In the genomic region with DNA sequence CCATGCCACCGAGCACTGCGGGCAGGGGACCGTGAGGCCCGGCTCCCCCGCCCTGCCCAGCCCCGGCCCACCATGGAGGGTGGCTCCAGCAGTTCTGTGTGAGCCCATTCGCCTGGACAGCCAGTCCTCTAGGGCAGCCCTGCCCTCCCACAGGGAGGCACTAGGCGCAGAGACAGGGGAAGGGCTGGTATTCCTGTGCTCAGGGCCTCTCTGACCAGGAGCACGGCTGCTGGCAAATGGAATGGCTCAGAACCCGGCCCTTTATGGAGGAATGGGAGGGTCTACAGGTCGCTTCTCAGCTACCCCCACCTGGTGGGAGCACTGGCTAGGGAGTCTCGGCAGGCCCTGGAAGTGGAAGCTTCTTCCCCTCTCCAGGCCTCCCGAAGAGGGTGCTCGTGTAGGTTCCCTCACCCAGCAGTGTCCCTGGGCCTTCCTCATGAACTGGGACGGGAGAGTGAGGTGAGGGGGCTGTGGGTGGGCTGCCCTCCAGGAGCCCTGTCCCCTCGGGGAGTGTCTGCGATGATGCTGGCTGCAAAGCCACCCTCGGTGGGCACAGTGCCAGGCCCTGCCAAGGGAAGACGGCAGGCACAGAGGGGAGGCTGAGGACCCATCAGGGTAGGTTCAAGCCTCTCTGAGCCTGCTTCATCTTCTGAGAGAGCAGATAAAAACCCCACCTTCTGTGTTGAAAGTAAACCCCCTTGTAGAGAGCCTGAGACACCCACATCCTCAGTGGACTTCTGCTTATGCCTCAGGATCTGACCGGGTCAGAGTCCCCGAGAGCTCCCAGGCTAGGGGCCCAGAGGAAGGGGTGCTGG, we compare ENCODE assay signal across 9 cellular contexts. TPM values are rescaled to one million over a fixed set of nuclear protein-coding genes. Genes with fewer than 3 reads are reported as not detected.
DNase-seq lines count a peak whose midpoint lies in the region; ATAC-seq, FAIRE-seq and TF ChIP-seq lines count a peak whose summit lies in the region.
"Had no signal": no experiment of that assay in that cellular context is flagged by ENCODE, and none has a peak within 500 bp of the region (broad histone marks: within the 10 kb centered on the region; RNA-seq: fewer than 3 reads in every experiment).

No MANE protein-coding gene starts in this region.

- peaks cover 13% of the 10 kb centered on the region for H3K4me1 Mint-ChIP-seq in activated CD8-positive, alpha-beta T cell treated with anti-CD3 and anti-CD28 coated beads for 36 hours (ENCODE audit: low read depth)

- no peak for TF ChIP-seq CTCF in GM12875 (IDR thresholded peaks at IDR 0.05; ENCODE audit: borderline replicate concordance, insufficient read depth, low read depth, low read length)
- no peak for TF ChIP-seq CTCF in activated CD8-positive, alpha-beta T cell treated with anti-CD3 and anti-CD28 coated beads for 36 hours (IDR thresholded peaks at IDR 0.05)
- no peak for TF ChIP-seq CTCF in keratinocyte (optimal IDR thresholded peaks at IDR 0.05 in 1 of 3, IDR thresholded peaks at IDR 0.05 in 1 of 3, conservative IDR thresholded peaks at IDR 0.05 in 1 of 3; ENCODE audit: extremely low read depth in 1 of 3, insufficient read depth in 2 of 3, low read length in 3 of 3)

- peaks cover 30% of the 10 kb centered on the region for H3K36me3 ChIP-seq in BLaER1
- H3K36me3 ChIP-seq in keratinocyte (ENCODE audit: control insufficient read depth in 2 of 2, extremely low read depth in 1 of 2, insufficient read depth in 2 of 2, low read length in 2 of 2): no peaks in the 10 kb centered on the region

- POLR2A ChIA-PET in activated CD8-positive, alpha-beta T cell treated with anti-CD3 and anti-CD28 coated beads for 36 hours (lab: Charles Lee): interaction anchor here (3.9 kb wide), 1 partner anchor 25 kb away, joined by 17 read pairs; no protein-coding TSS in a partner anchor

- DNase-seq in activated CD8-positive, alpha-beta T cell treated with anti-CD3 and anti-CD28 coated beads for 36 hours: no peak
- DNase-seq in keratinocyte (ENCODE audit: low read depth, low spot score) (no peak), NCI-H748 treated with DMSO at 0.1 percent for 48 hours (lab: John Stamatoyannopoulos, UW) (no peak), KG1 (lab: John Stamatoyannopoulos, UW) (no peak), dedifferentiated amniotic fluid mesenchymal stem cell (ENCODE audit: extremely low spot score) (no peak), H4 (ENCODE audit: low spot score) (no peak)
- DNase-seq: GF-D8 had no signal

- H3K27ac Mint-ChIP-seq in activated CD8-positive, alpha-beta T cell treated with anti-CD3 and anti-CD28 coated beads for 36 hours: no peak overlapping the region

- H3K9me1 ChIP-seq in keratinocyte (ENCODE audit: control insufficient read depth, extremely low read depth, insufficient read depth, low read length): no peaks in the 10 kb centered on the region

- H3K36me3 Mint-ChIP-seq in activated CD8-positive, alpha-beta T cell treated with anti-CD3 and anti-CD28 coated beads for 36 hours (ENCODE audit: low read depth): no peaks in the 10 kb centered on the region

- peak overlapping the region; percentile 89 for H3K9ac ChIP-seq in BLaER1
- H3K9ac ChIP-seq in keratinocyte (ENCODE audit: control insufficient read depth, extremely low read depth, insufficient read depth, low read length): no peak overlapping the region

- H3K9me3 ChIP-seq in BLaER1 (no peaks in the 10 kb centered on the region), keratinocyte (ENCODE audit: control insufficient read depth, low read depth, low read length) (no peaks in the 10 kb centered on the region)

- no peaks in the 10 kb centered on the region for H3K9me3 Mint-ChIP-seq in activated CD8-positive, alpha-beta T cell treated with anti-CD3 and anti-CD28 coated beads for 36 hours

- intact Hi-C loops in activated CD8-positive, alpha-beta T cell treated with anti-CD3 and anti-CD28 coated beads for 36 hours (cut with micrococcal nuclease): no loop called here

- CTCF ChIA-PET in activated CD8-positive, alpha-beta T cell treated with anti-CD3 and anti-CD28 coated beads for 36 hours (lab: Charles Lee): interaction anchor here (0.5 to 4.5 kb wide), 8 partner anchors 9 to 50 kb away, joined by 3 to 50 read pairs (median 6); no protein-coding TSS in a partner anchor

- peaks cover 47% of the 10 kb centered on the region for H4K20me1 ChIP-seq in BLaER1
- H4K20me1 ChIP-seq in keratinocyte (ENCODE audit: control insufficient read depth, extremely low read depth, insufficient read depth, low read length): no peaks in the 10 kb centered on the region

- H3K27me3 Mint-ChIP-seq in activated CD8-positive, alpha-beta T cell treated with anti-CD3 and anti-CD28 coated beads for 36 hours: peaks cover 18% of the 10 kb centered on the region

- dilution Hi-C loops in keratinocyte (cut with MboI; ENCODE audit: extremely low pct_ligation_motif_present, low sequenced_read_pairs): no loop called here

- H3K4me3 Mint-ChIP-seq in activated CD8-positive, alpha-beta T cell treated with anti-CD3 and anti-CD28 coated beads for 36 hours: peak overlapping the region; percentile 73

- H3K4me1 ChIP-seq in BLaER1: peaks cover 74% of the 10 kb centered on the region
- peaks cover 18% of the 10 kb centered on the region for H3K4me1 ChIP-seq in keratinocyte (ENCODE audit: control insufficient read depth, extremely low read depth, insufficient read depth, low read length)

- H3K4me2 ChIP-seq in BLaER1 (peak overlapping the region; percentile 87), keratinocyte (ENCODE audit: control insufficient read depth, extremely low read depth, insufficient read depth, low read depth, low read length) (peak overlapping the region; percentile 57)

- H3K4me3 ChIP-seq in BLaER1 (peak overlapping the region; percentile 89), GM12875 (ENCODE audit: low read depth, low read length) (peak overlapping the region; percentile 89), keratinocyte (ENCODE audit: control insufficient read depth in 2 of 3, extremely low read depth in 1 of 3, insufficient read depth in 2 of 3, low read depth in 1 of 3, low read length in 3 of 3) (peak overlapping the region; percentile 20 to 62 (median 49))

- no peak overlapping the region for H2AFZ ChIP-seq in keratinocyte (ENCODE audit: control insufficient read depth, low read length)

- no peak for ATAC-seq in activated CD8-positive, alpha-beta T cell treated with anti-CD3 and anti-CD28 coated beads for 36 hours

- H3K27me3 ChIP-seq in BLaER1 (no peaks in the 10 kb centered on the region), keratinocyte (ENCODE audit: control insufficient read depth, extremely low read depth, insufficient read depth, low read length) (no peaks in the 10 kb centered on the region)

- FAIRE-seq in keratinocyte (lab: Jason Lieb, UNC): no peak

- peak overlapping the region; percentile 84 for H3K27ac ChIP-seq in BLaER1
- no peak overlapping the region for H3K27ac ChIP-seq in keratinocyte (ENCODE audit: control insufficient read depth, insufficient read depth, low read length)

- no peaks in the 10 kb centered on the region for H3K79me2 ChIP-seq in keratinocyte (ENCODE audit: control insufficient read depth, insufficient read depth, low read length)

RNA-seq across cellular contexts. Expression of a gene that starts 1.5 kb away (rescaled TPM):
- total RNA-seq in activated CD8-positive, alpha-beta T cell treated with anti-CD3 and anti-CD28 coated beads for 36 hours: 1 to 10 TPM; 3.4 to 3.5 TPM
- 6.0 to 10.7 TPM (median 8.1 TPM) in 3 replicates for polyA plus RNA-seq in keratinocyte
- polyA plus RNA-seq in keratinocyte (2011; ENCODE audit: low read depth): 0.71 TPM
- polyA plus RNA-seq in keratinocyte (2011; cell fraction: cytosol; rRNA removed): 3.9 and 6.4 TPM in 2 replicates
- polyA plus RNA-seq in keratinocyte (2011; cell fraction: nucleus; rRNA removed): 20.5 and 24.9 TPM in 2 replicates
- polyA plus RNA-seq in keratinocyte (2012; ENCODE audit: low replicate concordance): 1.1 and 12.4 TPM in 2 replicates
- 5.4 to 15.2 TPM (median 5.5 TPM) in 3 replicates for polyA minus RNA-seq in keratinocyte
- 14.6 TPM for polyA minus RNA-seq in keratinocyte (2011; cell fraction: cytosol; rRNA and poly(A)+ RNA removed)
- 25.5 and 33.5 TPM in 2 replicates for polyA minus RNA-seq in keratinocyte (2011; cell fraction: nucleus; rRNA and poly(A)+ RNA removed)
- 4.9 and 7.0 TPM in 2 replicates for total RNA-seq in H4 (2014; rRNA removed; shearing (Covaris generic))

RNA-seq across cellular contexts. Expression of a gene that starts 59.5 kb away (rescaled TPM):
- total RNA-seq in activated CD8-positive, alpha-beta T cell treated with anti-CD3 and anti-CD28 coated beads for 36 hours: under 1 TPM; 0.27 to 0.76 TPM
- polyA plus RNA-seq in keratinocyte: 1.4 to 2.1 TPM (median 1.5 TPM) in 3 replicates
- polyA plus RNA-seq in keratinocyte (2011; ENCODE audit: low read depth): 0.77 TPM
- polyA plus RNA-seq in keratinocyte (2011; cell fraction: cytosol; rRNA removed): 1.3 and 1.5 TPM in 2 replicates
- 10.3 and 13.3 TPM in 2 replicates for polyA plus RNA-seq in keratinocyte (2011; cell fraction: nucleus; rRNA removed)
- polyA plus RNA-seq in keratinocyte (2012; ENCODE audit: low replicate concordance): 1.7 and 2.0 TPM in 2 replicates
- 1.5 to 2.2 TPM (median 1.9 TPM) in 3 replicates for polyA minus RNA-seq in keratinocyte
- 2.3 TPM for polyA minus RNA-seq in keratinocyte (2011; cell fraction: cytosol; rRNA and poly(A)+ RNA removed)
- polyA minus RNA-seq in keratinocyte (2011; cell fraction: nucleus; rRNA and poly(A)+ RNA removed): 2.1 and 4.2 TPM in 2 replicates
- 0.89 and 1.7 TPM in 2 replicates for total RNA-seq in H4 (2014; rRNA removed; shearing (Covaris generic))
